Comparison of ENCODE assay signal across 9 cellular contexts in the genomic region with DNA sequence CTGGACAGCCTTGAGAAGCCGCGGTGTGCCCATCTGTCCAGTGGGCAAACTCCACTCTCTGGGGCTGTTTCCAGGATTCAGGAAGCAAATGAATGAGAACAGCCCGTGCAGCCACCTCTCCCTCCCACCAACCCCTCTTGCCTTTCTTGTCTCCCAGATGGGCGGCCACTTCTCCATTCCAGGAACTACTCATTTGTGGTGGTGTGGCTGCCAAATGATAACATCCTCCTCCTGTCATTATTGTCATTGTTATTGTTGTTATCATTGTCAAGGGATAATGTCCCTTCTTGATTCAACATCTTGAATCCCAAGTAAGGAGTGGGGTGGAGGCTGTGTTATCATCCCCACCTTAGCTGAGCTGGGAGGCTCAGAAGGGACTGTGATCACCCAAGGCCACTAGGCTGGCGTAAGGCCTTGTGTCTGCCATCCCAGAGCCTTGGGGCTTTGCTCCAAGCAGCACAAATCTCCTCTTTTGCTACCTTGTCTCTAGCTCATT. TPM values are rescaled to one million over a fixed set of nuclear protein-coding genes. Genes with fewer than 3 reads are reported as not detected.
DNase-seq lines count a peak whose midpoint lies in the region; ATAC-seq, FAIRE-seq and TF ChIP-seq lines count a peak whose summit lies in the region.
"Had no signal": no experiment of that assay in that cellular context is flagged by ENCODE, and none has a peak within 500 bp of the region (broad histone marks: within the 10 kb centered on the region; RNA-seq: fewer than 3 reads in every experiment).

No MANE protein-coding gene starts in this region.

- POLR2A ChIA-PET in PC-9 (lab: Charles Lee; ENCODE audit: unreplicated experiment) = no interaction called here

- peaks cover 63% of the 10 kb centered on the region for H3K79me2 ChIP-seq in PC-9 (ENCODE audit: low read depth)

- no peak for TF ChIP-seq POLR2A in GM12891 (IDR thresholded peaks at IDR 0.05; ENCODE audit: low read depth, low read length)

- H4K20me1 ChIP-seq in PC-9 (ENCODE audit: insufficient read depth) = peaks cover 59% of the 10 kb centered on the region

- ATAC-seq in pancreas (no peak), HG03159 (IDR thresholded peaks at IDR 0.05; ENCODE audit: unreplicated experiment) (no peak)

- BruUV-seq in PC-9 (replicated peaks; lab: Mats Ljungman, UMichigan) = no TSS peak

- H3K9ac ChIP-seq in endocrine pancreas (ENCODE audit: control insufficient read depth, insufficient read depth, low read length) = peak overlapping the region; percentile 97

- DNase-seq in GM06990 (ENCODE audit: extremely low read depth, insufficient read length) (no peak), PC-9 (no peak), pancreas (peak in 1 of 6 donors; percentile 23), GM12891 (ENCODE audit: insufficient read length, low spot score) (no peak), NCI-H774 (lab: John Stamatoyannopoulos, UW) (no peak), frontal cortex (ENCODE audit: low spot score in 2 of 2) (no peak)
- DNase-seq: NCI-H2029 had no signal

- H3K4me3 ChIP-seq in GM06990 (replicated peaks; ENCODE audit: low read depth, low read length) (peak overlapping the region; percentile 97), PC-9 (peak overlapping the region; percentile 95), endocrine pancreas (ENCODE audit: control insufficient read depth, insufficient read depth, low read length) (peak overlapping the region; percentile 51), pancreas (peak overlapping the region; percentile 68 to 100 (median 88))

- H3K9me2 ChIP-seq in PC-9 (ENCODE audit: insufficient read depth) = no peaks in the 10 kb centered on the region

- CTCF ChIA-PET in PC-9 (lab: Charles Lee) = interaction anchor here (0.6 to 3.4 kb wide), 2 partner anchors 145 to 220 kb away, joined by 5 to 24 read pairs; no protein-coding TSS in a partner anchor

- intact Hi-C loops in PC-9 (cut with micrococcal nuclease; ENCODE audit: unreplicated experiment) = loop anchor here (5.0 kb wide), 1 partner anchor 302 kb away; no protein-coding TSS in a partner anchor
- intact Hi-C loops in pancreas (cut with DNase I) = loop anchor here in 2 of 3 donors (10.0 kb wide), 3 partner anchors 65 to 145 kb away; partner anchors contain the start of gene TMED1 (in 1 of the 2)

- H3F3A ChIP-seq in PC-9 (ENCODE audit: insufficient read depth, low read depth) = peaks cover 16% of the 10 kb centered on the region

- no peaks in the 10 kb centered on the region for H3K9me3 ChIP-seq in PC-9 (ENCODE audit: insufficient read depth, low read depth)
- H3K9me3 ChIP-seq in endocrine pancreas (ENCODE audit: control insufficient read depth, low read length) = no peaks in the 10 kb centered on the region
- H3K9me3 ChIP-seq in pancreas = no peaks in the 10 kb centered on the region

- no peak overlapping the region for H2AFZ ChIP-seq in PC-9

- H3K4me2 ChIP-seq in PC-9 = peak overlapping the region; percentile 99

- H3K4me1 ChIP-seq in PC-9 (replicated peaks; ENCODE audit: insufficient read depth) = peaks cover 12% of the 10 kb centered on the region
- H3K4me1 ChIP-seq in endocrine pancreas (ENCODE audit: control insufficient read depth, insufficient read depth, low read length) = no peaks in the 10 kb centered on the region
- peaks cover 0 to 15% (median 8%) of the 10 kb centered on the region in 3 donors for H3K4me1 ChIP-seq in pancreas

- H3K27me3 ChIP-seq in GM06990 (replicated peaks; ENCODE audit: control insufficient read depth, insufficient read depth, low read length) = no peaks in the 10 kb centered on the region
- H3K27me3 ChIP-seq in PC-9 (ENCODE audit: insufficient read depth, low read depth) = no peaks in the 10 kb centered on the region
- H3K27me3 ChIP-seq in endocrine pancreas (ENCODE audit: control insufficient read depth, insufficient read depth, low read length) = no peaks in the 10 kb centered on the region
- H3K27me3 ChIP-seq in pancreas = no peaks in the 10 kb centered on the region

- no peak overlapping the region for H3K27ac ChIP-seq in PC-9
- H3K27ac ChIP-seq in pancreas = peak overlapping the region in 2 of 4 donors; percentile 86 to 90

- H3K36me3 ChIP-seq in GM06990 (ENCODE audit: control insufficient read depth, insufficient read depth, low read length) (peaks cover 5% of the 10 kb centered on the region), PC-9 (ENCODE audit: low read depth) (peaks cover 6% of the 10 kb centered on the region; the same call in 1 of the 2 replicates), endocrine pancreas (ENCODE audit: control insufficient read depth, insufficient read depth, low read length) (no peaks in the 10 kb centered on the region), pancreas (no peaks in the 10 kb centered on the region)

- WGBS in pancreas, 2 donors = 15 to 19% methylated on average over 5 of the region's 5 CpGs

- no peak for TF ChIP-seq CTCF in GM06990 (IDR thresholded peaks at IDR 0.05; ENCODE audit: insufficient read depth, low read length, poor library complexity, severe bottlenecking)
- TF ChIP-seq CTCF in PC-9 (conservative IDR thresholded peaks at IDR 0.05) = no peak
- no peak for TF ChIP-seq CTCF in pancreas (IDR thresholded peaks at IDR 0.05)

- FAIRE-seq in pancreas (lab: Jason Lieb, UNC) = no peak
- no peak for FAIRE-seq in GM12891 (lab: Jason Lieb, UNC)
- FAIRE-seq in frontal cortex (lab: Jason Lieb, UNC) = no peak

TF ChIP-seq in GM12891, 5 proteins besides CTCF, POLR2A, EP300 and RAD21:
- TF ChIP-seq SPI1 (IDR thresholded peaks at IDR 0.05; ENCODE audit: low read depth, low read length) (no peak), TAF1 (IDR thresholded peaks at IDR 0.05; ENCODE audit: low read depth, low read length) (no peak), PAX5 (IDR thresholded peaks at IDR 0.05; ENCODE audit: insufficient read depth, low read length, severe bottlenecking) (no peak), POLR2AphosphoS5 (IDR thresholded peaks at IDR 0.05; ENCODE audit: low read depth, low read length) (no peak), POU2F2 (IDR thresholded peaks at IDR 0.05; ENCODE audit: low read depth, low read length) (no peak)

RNA-seq across cellular contexts. Expression of gene DNM2, which starts 1.6 kb away (rescaled TPM):
- 169 and 188 TPM in 2 replicates for total RNA-seq in PC-9 (2021)
- 10 to 100 TPM; 52.5 to 94.8 (median 87.9) TPM for total RNA-seq in pancreas
- polyA plus RNA-seq in pancreas = 100 to 1,000 TPM in 1 of 2 donors, 10 to 100 TPM in 1; 88.6 to 115 TPM
- 78.4 TPM for polyA plus RNA-seq in GM12891 (2012; ENCODE audit: low read depth, missing spikeins)
- total RNA-seq in frontal cortex = 38.3 TPM

RNA-seq across cellular contexts. Expression of gene QTRT1, which starts 18.3 kb away (rescaled TPM):
- total RNA-seq in PC-9 (2021) = 31.9 and 41.0 TPM in 2 replicates
- 10 to 100 TPM; 42.5 to 70.7 (median 56.6) TPM for total RNA-seq in pancreas
- 100 to 1,000 TPM; 410 to 432 TPM for polyA plus RNA-seq in pancreas
- 50.4 TPM for polyA plus RNA-seq in GM12891 (2012; ENCODE audit: low read depth, missing spikeins)
- total RNA-seq in frontal cortex = 31.8 TPM
